ENCODE assay signal across 9 cellular contexts in the genomic region with DNA sequence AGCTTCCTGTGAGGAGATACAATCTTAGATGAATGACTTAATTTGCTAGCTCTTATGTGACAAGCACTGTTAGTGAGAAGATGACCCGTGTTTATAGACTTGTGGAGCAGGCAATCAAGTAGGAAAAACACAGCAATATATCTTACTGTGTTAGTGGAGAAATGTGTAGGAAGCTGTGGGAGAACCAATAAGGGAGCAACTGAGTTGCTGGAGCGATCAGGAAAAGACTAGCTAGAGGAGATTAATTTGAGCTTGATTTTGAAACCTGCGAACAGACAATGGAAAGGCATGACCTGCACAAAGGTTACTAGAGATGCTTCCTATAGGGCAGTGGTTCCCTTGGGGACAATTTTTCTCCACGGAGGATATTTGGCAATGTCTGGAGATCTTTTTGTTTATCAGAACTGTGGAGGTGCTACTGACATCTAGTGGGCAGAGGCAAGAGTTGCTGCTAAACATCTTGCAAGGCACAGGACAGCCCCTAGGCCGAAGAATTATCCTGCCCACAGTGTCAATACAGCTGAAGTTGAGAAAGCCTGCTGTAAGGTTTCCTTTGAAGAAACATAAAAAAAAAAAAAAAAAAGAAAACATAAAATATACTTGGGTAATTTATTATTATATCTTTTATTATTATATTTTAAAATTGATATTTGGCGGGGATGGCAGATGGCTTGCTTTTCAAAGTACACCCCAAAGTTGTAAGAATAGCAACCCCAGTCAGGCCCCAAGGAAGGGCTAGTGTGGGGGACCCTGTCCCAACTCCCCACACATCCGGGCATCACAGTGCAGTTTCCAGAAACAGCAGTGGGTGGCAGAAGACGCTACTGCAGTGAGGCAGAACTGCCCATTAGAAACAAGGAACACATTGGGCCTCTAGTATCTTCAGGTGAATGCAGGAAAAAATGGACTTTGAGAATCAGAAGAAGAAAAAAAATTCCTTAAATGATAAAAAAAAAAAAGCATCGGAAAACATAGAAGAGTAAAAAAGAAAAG.
DNase-seq lines count a peak whose midpoint lies in the region; ATAC-seq, FAIRE-seq and TF ChIP-seq lines count a peak whose summit lies in the region.
"Had no signal": no experiment of that assay in that cellular context is flagged by ENCODE, and none has a peak within 500 bp of the region (broad histone marks: within the 10 kb centered on the region; RNA-seq: fewer than 3 reads in every experiment).

No MANE protein-coding gene starts in this region.

- POLR2A ChIA-PET in K562 (lab: Yijun Ruan, JAX): no interaction called here
- POLR2A ChIA-PET in CD8-positive, alpha-beta memory T cell (lab: Charles Lee): no interaction called here

- no peaks in the 10 kb centered on the region for H3K9me1 ChIP-seq in K562 (ENCODE audit: control insufficient read depth, insufficient read depth, low read length)

- H3K4me2 ChIP-seq in K562 (ENCODE audit: insufficient read depth, low read length): no peak overlapping the region

- in situ Hi-C loops in K562 (cut with MboI): no loop called here

- H4K20me1 ChIP-seq in K562 (replicated peaks; ENCODE audit: control insufficient read depth, insufficient read depth, low read length): no peaks in the 10 kb centered on the region

- no peak for FAIRE-seq in K562 (lab: Jason Lieb, UNC)

- H2AFZ ChIP-seq in K562 (ENCODE audit: low read depth, low read length): no peak overlapping the region

- H3K4me3 ChIP-seq in K562: no peak overlapping the region
- no peak overlapping the region for H3K4me3 ChIP-seq in left lung
- H3K4me3 ChIP-seq in CD8-positive, alpha-beta memory T cell (ENCODE audit: low read length): no peak overlapping the region

- no peaks in the 10 kb centered on the region for H3K4me1 Mint-ChIP-seq in CD8-positive, alpha-beta memory T cell
- H3K4me1 Mint-ChIP-seq: activated naive CD4-positive, alpha-beta T cell treated with anti-CD3 and anti-CD28 coated beads, Interleukin-2, amount 50 U/mL, for 24 hours had no signal

- no peaks in the 10 kb centered on the region for H3K9me3 ChIP-seq in K562 (replicated peaks; ENCODE audit: control insufficient read depth, insufficient read depth, low read depth, low read length)
- no peaks in the 10 kb centered on the region for H3K9me3 ChIP-seq in left lung
- H3K9me3 ChIP-seq in CD8-positive, alpha-beta memory T cell (ENCODE audit: low read length): no peaks in the 10 kb centered on the region

- no peak overlapping the region for H3K27ac Mint-ChIP-seq in CD8-positive, alpha-beta memory T cell
- H3K27ac Mint-ChIP-seq: activated naive CD4-positive, alpha-beta T cell treated with anti-CD3 and anti-CD28 coated beads, Interleukin-2, amount 50 U/mL, for 24 hours had no signal

- H3K4me1 ChIP-seq in K562 (replicated peaks in 1 of 2; ENCODE audit: control insufficient read depth in 2 of 2, insufficient read depth in 2 of 2, low read length in 2 of 2): no peaks in the 10 kb centered on the region
- no peaks in the 10 kb centered on the region for H3K4me1 ChIP-seq in left lung
- H3K4me1 ChIP-seq in CD8-positive, alpha-beta memory T cell (ENCODE audit: insufficient read depth, low read length): no peaks in the 10 kb centered on the region

- ATAC-seq in GM18519 (IDR thresholded peaks at IDR 0.05; ENCODE audit: low FRiP score, unreplicated experiment) (peak; percentile 89), HG02884 (IDR thresholded peaks at IDR 0.05; ENCODE audit: unreplicated experiment) (peak; percentile 83), K562 (peak; percentile 90), left lung (peak; percentile 83), omental fat pad (ENCODE audit: low FRiP score) (no peak)

- intact Hi-C loops in K562 (cut with micrococcal nuclease) (loop anchor here (2.0 kb wide), 2 partner anchors 320 to 356 kb away; no protein-coding TSS in a partner anchor), left lung (cut with DNase I) (no loop called here)

- H3K27ac ChIP-seq in K562 (ENCODE audit: extremely low read depth, low read depth, low read length): no peak overlapping the region
- H3K27ac ChIP-seq in left lung: no peak overlapping the region
- no peak overlapping the region for H3K27ac ChIP-seq in CD8-positive, alpha-beta memory T cell (ENCODE audit: low read depth, low read length)

- H3K27me3 Mint-ChIP-seq in CD8-positive, alpha-beta memory T cell: no peaks in the 10 kb centered on the region

- H3K9me3 Mint-ChIP-seq in CD8-positive, alpha-beta memory T cell: peaks cover 0 to 7% (median 0%) of the 10 kb centered on the region in 5 donors
- H3K9me3 Mint-ChIP-seq: activated naive CD4-positive, alpha-beta T cell treated with anti-CD3 and anti-CD28 coated beads, Interleukin-2, amount 50 U/mL, for 24 hours had no signal

- no peak for TF ChIP-seq EP300 in K562 (IDR thresholded peaks at IDR 0.05; ENCODE audit: low read length)

- no peak for TF ChIP-seq POLR2A in K562 (conservative IDR thresholded peaks at IDR 0.05)

- TF ChIP-seq CTCF in K562 (IDR thresholded peaks at IDR 0.05 in 2 of 3, conservative IDR thresholded peaks at IDR 0.05 in 1 of 3; ENCODE audit: insufficient read depth in 2 of 3, low read depth in 1 of 3, low read length in 3 of 3) (peak; percentile 57 to 73 (median 64)), left lung (IDR thresholded peaks at IDR 0.05) (peak; percentile 45 to 52), omental fat pad (IDR thresholded peaks at IDR 0.05) (no peak)

- H3K36me3 Mint-ChIP-seq in CD8-positive, alpha-beta memory T cell: no peaks in the 10 kb centered on the region
- H3K36me3 Mint-ChIP-seq: activated naive CD4-positive, alpha-beta T cell treated with anti-CD3 and anti-CD28 coated beads, Interleukin-2, amount 50 U/mL, for 24 hours had no signal

- H3K27me3 ChIP-seq in K562 (ENCODE audit: control insufficient read depth in 2 of 2, insufficient read depth in 2 of 2, low read length in 2 of 2): no peaks in the 10 kb centered on the region
- H3K27me3 ChIP-seq in left lung: no peaks in the 10 kb centered on the region
- no peaks in the 10 kb centered on the region for H3K27me3 ChIP-seq in CD8-positive, alpha-beta memory T cell (ENCODE audit: insufficient read depth, low read length, poor library complexity, severe bottlenecking)

- peak; percentile 18 to 47; a peak in 2 of 4 replicates for TF ChIP-seq RAD21 in K562 (CRISPR knock-in tag; conservative IDR thresholded peaks at IDR 0.05 in 1 of 2, IDR thresholded peaks at IDR 0.05 in 1 of 2)

- DNase-seq in D341Med (ENCODE audit: low spot score) (peak; percentile 48), NCI-H146 (lab: John Stamatoyannopoulos, UW) (peak; percentile 15), K562 (ENCODE audit: extremely low read depth in 1 of 4, low spot score in 3 of 4) (peak; percentile 17 to 50 (median 24)), left lung (no peak), omental fat pad (ENCODE audit: low spot score) (no peak)
- DNase-seq in CD8-positive, alpha-beta memory T cell: no peak

- no peak overlapping the region for H3K4me3 Mint-ChIP-seq in CD8-positive, alpha-beta memory T cell
- H3K4me3 Mint-ChIP-seq: activated naive CD4-positive, alpha-beta T cell treated with anti-CD3 and anti-CD28 coated beads, Interleukin-2, amount 50 U/mL, for 24 hours had no signal

- H3K9ac ChIP-seq in K562 (ENCODE audit: insufficient read depth in 1 of 2, low read depth in 2 of 2, low read length in 2 of 2): no peak overlapping the region

- no TSS peak for BruUV-seq in K562 (replicated peaks; lab: Mats Ljungman, UMichigan)

- CTCF ChIA-PET in K562 (lab: Yijun Ruan, JAX; ENCODE audit: low intra/inter-chr PET ratio): interaction anchor here (0.5 to 1.5 kb wide), 7 partner anchors 12 to 759 kb away, joined by 3 to 7 read pairs (median 3); no protein-coding TSS in a partner anchor
- CTCF ChIA-PET in CD8-positive, alpha-beta memory T cell (lab: Charles Lee): no interaction called here

- no peaks in the 10 kb centered on the region for H3K36me3 ChIP-seq in K562 (ENCODE audit: control insufficient read depth, insufficient read depth, low read length)
- H3K36me3 ChIP-seq in left lung: no peaks in the 10 kb centered on the region
- H3K36me3 ChIP-seq in CD8-positive, alpha-beta memory T cell (ENCODE audit: insufficient read depth, low read length): no peaks in the 10 kb centered on the region

- H3K79me2 ChIP-seq in K562 (ENCODE audit: control insufficient read depth, insufficient read depth, low read length): no peaks in the 10 kb centered on the region

- 1% methylated on average over 9 of the region's 9 CpGs for WGBS in K562 (ENCODE audit: insufficient coverage, low coverage, missing lambda C conversion rate)

TF ChIP-seq in K562, 482 proteins besides CTCF, POLR2A, EP300 and RAD21 (continues in another document):
- TF ChIP-seq CEBPB (tag; IDR thresholded peaks at IDR 0.05): peak; percentile 10; the same call in 1 of the 2 replicates
- no peak for TF ChIP-seq PPARD (CRISPR knock-in tag; IDR thresholded peaks at IDR 0.05)
- 0 out of 2 replicates have a peak, but pooled peaks have one; percentile 32 for TF ChIP-seq SMC3 (conservative IDR thresholded peaks at IDR 0.05; ENCODE audit: insufficient read depth, low read depth, low read length)

Comparison
In these comparisons a context has a peak if more than half of its experiments do, and no peak if none do; other contexts are left out.
1. DNase-seq: peak in D341Med (single experiment), NCI-H146 (single experiment) and K562 (4 of 4); none in left lung (0 of 2), CD8-positive, alpha-beta memory T cell (0 of 5) and omental fat pad (single experiment).
2. CTCF ChIP-seq: peak in K562 (3 of 3) and left lung (2 of 2); none in omental fat pad (0 of 3).